Comparison of ENCODE assay signal across 10 cellular contexts in genomic region chr2:27442981-27443323, GRCh38. TPM values are rescaled to one million over a fixed set of nuclear protein-coding genes. Genes with fewer than 3 reads are reported as not detected.
A peak's percentile ranks its signal among the peaks of the same experiment; 100 is the strongest.
DNase-seq lines count a peak whose midpoint lies in the region; ATAC-seq and TF ChIP-seq lines count a peak whose summit lies in the region.
"Had no signal": no experiment of that assay in that cellular context is flagged by ENCODE, and none has a peak within 500 bp of the region (broad histone marks: within the 10 kb centered on the region; RNA-seq: fewer than 3 reads in every experiment).

No MANE protein-coding gene starts in this region.

- no peaks in the 10 kb centered on the region for H3K27me3 ChIP-seq in CD8-positive, alpha-beta T cell (ENCODE audit: insufficient read depth, low read length)
- no peaks in the 10 kb centered on the region for H3K27me3 ChIP-seq in NT2/D1 (ENCODE audit: insufficient read depth, insufficient read length)

- intact Hi-C loops in CD8-positive, alpha-beta T cell (cut with DNase I, micrococcal nuclease): no loop called here

- no peaks in the 10 kb centered on the region for H3K9me3 ChIP-seq in CD8-positive, alpha-beta T cell (ENCODE audit: low read length)
- H3K9me3 ChIP-seq in NT2/D1 (ENCODE audit: insufficient read depth, low read length): no peaks in the 10 kb centered on the region

- no peak for ATAC-seq in CD8-positive, alpha-beta T cell
- peak; percentile 16 for ATAC-seq in omental fat pad (ENCODE audit: low FRiP score)
- no peak for ATAC-seq in HG03025 (IDR thresholded peaks at IDR 0.05; ENCODE audit: low FRiP score, unreplicated experiment)

- CTCF ChIA-PET in CD8-positive, alpha-beta T cell (lab: Charles Lee): no interaction called here

- POLR2A ChIA-PET in CD8-positive, alpha-beta T cell (lab: Charles Lee): no interaction called here

- H3K9ac ChIP-seq in NT2/D1 (ENCODE audit: insufficient read length, low read depth): peak overlapping the region; percentile 58

- H3K4me3 Mint-ChIP-seq in CD8-positive, alpha-beta T cell: no peak overlapping the region
- H3K4me3 Mint-ChIP-seq: T-helper 1 cell treated with Interleukin-12 subunit alpha and Interleukin-12 subunit beta and Interleukin-4 antibody, amounts not matched to agents 30 μg/mL and 1 μg/mL, for 36 hours had no signal

- H3K27me3 Mint-ChIP-seq in CD8-positive, alpha-beta T cell (ENCODE audit: low read depth): no peaks in the 10 kb centered on the region

- H3K4me3 ChIP-seq in CD8-positive, alpha-beta T cell (ENCODE audit: low read depth, low read length): no peak overlapping the region
- H3K4me3 ChIP-seq in NT2/D1 (ENCODE audit: insufficient read length, low read depth) (peak overlapping the region; percentile 38), fibroblast of the aortic adventitia (ENCODE audit: low read depth, low read length) (no peak overlapping the region)

- no peak for TF ChIP-seq CTCF in CD8-positive, alpha-beta T cell (IDR thresholded peaks at IDR 0.05)
- TF ChIP-seq CTCF in fibroblast of the aortic adventitia (IDR thresholded peaks at IDR 0.05; ENCODE audit: insufficient read depth, low read length) (no peak), omental fat pad (IDR thresholded peaks at IDR 0.05) (no peak)

- H3K36me3 ChIP-seq in CD8-positive, alpha-beta T cell (ENCODE audit: insufficient read depth, low read length): peaks cover 28% of the 10 kb centered on the region
- H3K36me3 ChIP-seq in NT2/D1 (ENCODE audit: insufficient read depth, insufficient read length, low read length): peaks cover 66% of the 10 kb centered on the region

- no peak for DNase-seq in CD8-positive, alpha-beta T cell
- DNase-seq in NT2/D1 (ENCODE audit: low read depth, low spot score) (no peak), fibroblast of the aortic adventitia (ENCODE audit: low read depth) (peak; percentile 2), omental fat pad (ENCODE audit: low spot score) (no peak), T1000 (lab: John Stamatoyannopoulos, UW) (no peak), NCI-H510A treated with DMSO at 0.1 percent for 48 hours (lab: John Stamatoyannopoulos, UW) (no peak), OCI-M2 (lab: John Stamatoyannopoulos, UW; ENCODE audit: unreplicated experiment) (no peak)
- DNase-seq: hippocampal formation had no signal

- peaks cover 2% of the 10 kb centered on the region for H3K4me1 Mint-ChIP-seq in CD8-positive, alpha-beta T cell (ENCODE audit: low read depth)

- H3K36me3 Mint-ChIP-seq in CD8-positive, alpha-beta T cell: peaks cover 68% of the 10 kb centered on the region

- H3K27ac ChIP-seq in CD8-positive, alpha-beta T cell (ENCODE audit: low read depth, low read length): no peak overlapping the region

- H3K9me3 Mint-ChIP-seq in CD8-positive, alpha-beta T cell: no peaks in the 10 kb centered on the region
- H3K9me3 Mint-ChIP-seq: T-helper 1 cell treated with Interleukin-12 subunit alpha and Interleukin-12 subunit beta and Interleukin-4 antibody, amounts not matched to agents 30 μg/mL and 1 μg/mL, for 36 hours had no signal

- H3K27ac Mint-ChIP-seq in CD8-positive, alpha-beta T cell: peak overlapping the region; percentile 72
- H3K27ac Mint-ChIP-seq: T-helper 1 cell treated with Interleukin-12 subunit alpha and Interleukin-12 subunit beta and Interleukin-4 antibody, amounts not matched to agents 30 μg/mL and 1 μg/mL, for 36 hours had no signal

- H3K4me1 ChIP-seq in CD8-positive, alpha-beta T cell (ENCODE audit: insufficient read depth, low read length): no peaks in the 10 kb centered on the region
- H3K4me1 ChIP-seq in NT2/D1 (ENCODE audit: insufficient read depth, insufficient read length): peaks cover 2% of the 10 kb centered on the region

RNA-seq across cellular contexts. Expression of gene KRTCAP3, which starts 0.8 kb away (rescaled TPM):
- 1 to 10 TPM; 4.4 to 6.6 TPM for total RNA-seq in CD8-positive, alpha-beta T cell
- total RNA-seq in fibroblast of the aortic adventitia (ENCODE audit: low replicate concordance) (not detected in 2 replicates), omental fat pad (1 to 10 TPM in 2 of 4 donors, under 1 TPM in 1, not detected in 1; 0.75 to 1.8 (median 1.3) TPM)

RNA-seq across cellular contexts. Expression of gene NRBP1, which starts 14.5 kb away (rescaled TPM):
- total RNA-seq in CD8-positive, alpha-beta T cell: 100 to 1,000 TPM; 192 to 196 TPM
- 40.1 and 118 TPM in 2 replicates for total RNA-seq in fibroblast of the aortic adventitia (ENCODE audit: low replicate concordance)
- 10 to 100 TPM; 65.6 to 75.5 (median 71.8) TPM for total RNA-seq in omental fat pad

RNA-seq across cellular contexts. Expression of gene PPM1G, which starts 33.6 kb away (rescaled TPM):
- 10 to 100 TPM; 36.4 to 38.5 TPM for total RNA-seq in CD8-positive, alpha-beta T cell
- total RNA-seq in fibroblast of the aortic adventitia (ENCODE audit: low replicate concordance) (62.2 and 146 TPM in 2 replicates), omental fat pad (10 to 100 TPM; 44.6 to 71.9 (median 60.4) TPM)

RNA-seq across cellular contexts. Expression of gene IFT172, which starts 46.6 kb away (rescaled TPM):
- 10 to 100 TPM; 15.0 to 17.2 TPM for total RNA-seq in CD8-positive, alpha-beta T cell
- total RNA-seq in fibroblast of the aortic adventitia (ENCODE audit: low replicate concordance) (24.4 and 25.7 TPM in 2 replicates), omental fat pad (10 to 100 TPM; 13.6 to 40.5 (median 32.4) TPM)

RNA-seq across cellular contexts. Expression of gene FNDC4, which starts 52.0 kb away (rescaled TPM):
- total RNA-seq in CD8-positive, alpha-beta T cell: under 1 TPM; 0.19 to 0.49 TPM
- 7.3 and 45.8 TPM in 2 replicates for total RNA-seq in fibroblast of the aortic adventitia (ENCODE audit: low replicate concordance)
- 10 to 100 TPM; 24.0 to 82.0 (median 52.2) TPM for total RNA-seq in omental fat pad
